In genomic region chr2:42029639-42030195, GRCh38 we compare ENCODE assay signal across 1 cellular context.
TF ChIP-seq lines count a peak whose summit lies in the region.

No MANE protein-coding gene starts in this region.

TF ChIP-seq in H1, 55 proteins besides CTCF, POLR2A, EP300 and RAD21 (continued from another document):
- TF ChIP-seq EZH2 (IDR thresholded peaks at IDR 0.05; ENCODE audit: low read depth, low read length, severe bottlenecking) (no peak), TBP (IDR thresholded peaks at IDR 0.05; ENCODE audit: low read depth, low read length) (no peak)
TF ChIP-seq in H1: peak in this region for 0.
